Comparison of ENCODE assay signal across 1 cellular context in genomic region chr1:192810253-192810880, GRCh38.
TF ChIP-seq lines count a peak whose summit lies in the region.

No MANE protein-coding gene starts in this region.

TF ChIP-seq in HepG2, 621 proteins besides CTCF, POLR2A, EP300 and RAD21 (continued from another document):
- TF ChIP-seq CEBPZ (IDR thresholded peaks at IDR 0.05; ENCODE audit: low read length), result no peak
- TF ChIP-seq HHEX (CRISPR knock-in tag; IDR thresholded peaks at IDR 0.05), result no peak
- TF ChIP-seq NR3C1 (CRISPR knock-in tag; IDR thresholded peaks at IDR 0.05), result no peak
- TF ChIP-seq TGIF2 (CRISPR knock-in tag; IDR thresholded peaks at IDR 0.05), result no peak
- TF ChIP-seq GMEB2 (CRISPR knock-in tag; IDR thresholded peaks at IDR 0.05; ENCODE audit: low read depth), result no peak
- TF ChIP-seq ZNF224 (CRISPR knock-in tag; IDR thresholded peaks at IDR 0.05), result no peak
- TF ChIP-seq ZNF230 (CRISPR knock-in tag; IDR thresholded peaks at IDR 0.05), result no peak
- no peak for TF ChIP-seq SNAPC2 (CRISPR knock-in tag; IDR thresholded peaks at IDR 0.05)
- TF ChIP-seq ATAD3A (CRISPR knock-in tag; IDR thresholded peaks at IDR 0.05), result no peak
- TF ChIP-seq ZNF10 (CRISPR knock-in tag; IDR thresholded peaks at IDR 0.05; ENCODE audit: borderline replicate concordance, low read depth), result no peak
- no peak for TF ChIP-seq MTERF4 (CRISPR knock-in tag; IDR thresholded peaks at IDR 0.05)
- TF ChIP-seq ZNF557 (CRISPR knock-in tag; IDR thresholded peaks at IDR 0.05), result no peak
TF ChIP-seq in HepG2: peak in this region for 0.
